8 cellular contexts compared by ENCODE assay signal in the genomic region with DNA sequence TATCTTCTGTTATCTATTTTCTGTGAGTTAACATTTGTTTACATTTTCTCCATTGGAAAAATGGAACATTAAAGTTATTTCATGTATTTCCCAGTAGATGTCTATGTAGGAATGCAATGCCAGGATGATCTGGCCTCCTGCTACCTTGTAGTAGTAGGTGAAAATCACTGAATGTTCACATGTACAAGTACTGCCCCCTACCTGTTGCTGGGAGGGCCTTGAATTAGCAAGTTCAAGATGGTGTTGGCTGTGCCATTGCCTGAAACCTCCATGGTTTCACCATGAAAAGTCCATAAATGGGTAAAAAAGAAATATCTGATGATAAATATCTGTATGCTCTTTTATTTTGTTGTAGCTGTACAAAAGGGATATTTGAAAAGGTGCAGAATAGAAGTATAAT. TPM values are rescaled to one million over a fixed set of nuclear protein-coding genes. Genes with fewer than 3 reads are reported as not detected.
A peak's percentile ranks its signal among the peaks of the same experiment; 100 is the strongest.
DNase-seq lines count a peak whose midpoint lies in the region; ATAC-seq and TF ChIP-seq lines count a peak whose summit lies in the region.

No MANE protein-coding gene starts in this region.

- H3F3A ChIP-seq in GM23248 (ENCODE audit: insufficient read depth) = peaks cover 28% of the 10 kb centered on the region

- in situ Hi-C loops in GM23248 (cut with MboI) = no loop called here

- H3K4me3 ChIP-seq in BE2C (ENCODE audit: low read depth, low read length) (no peak overlapping the region), GM23248 (no peak overlapping the region)

- peaks cover 31% of the 10 kb centered on the region for H3K4me1 Mint-ChIP-seq in activated CD4-positive, alpha-beta T cell treated with anti-CD3 and anti-CD28 coated beads, Interleukin-2, amount 10 ng/mL, durations not matched to agents 24 days and 14 days

- no peaks in the 10 kb centered on the region for H3K27me3 ChIP-seq in BE2C
- H3K27me3 ChIP-seq in GM23248 (replicated peaks; ENCODE audit: insufficient read depth) = no peaks in the 10 kb centered on the region

- no peaks in the 10 kb centered on the region for H3K9me3 Mint-ChIP-seq in activated CD4-positive, alpha-beta T cell treated with anti-CD3 and anti-CD28 coated beads, Interleukin-2, amount 10 ng/mL, durations not matched to agents 24 days and 14 days

- no peak overlapping the region for H3K4me2 ChIP-seq in GM23248 (ENCODE audit: unreplicated experiment)

- H3K9me3 ChIP-seq in BE2C (no peaks in the 10 kb centered on the region), GM23248 (ENCODE audit: low read depth) (no peaks in the 10 kb centered on the region)

- peaks cover 69% of the 10 kb centered on the region for H3K79me2 ChIP-seq in GM23248 (ENCODE audit: insufficient read depth)

- H3K27ac ChIP-seq in GM23248 = no peak overlapping the region

- H3K36me3 ChIP-seq in BE2C (peaks cover 97% of the 10 kb centered on the region), GM23248 (ENCODE audit: low read depth) (peaks cover 89% of the 10 kb centered on the region)

- DNase-seq in BE2C = peak; percentile 37
- peak; percentile 26 for DNase-seq in GM23248
- DNase-seq in activated CD4-positive, alpha-beta T cell treated with anti-CD3 and anti-CD28 coated beads, Interleukin-2, amount 10 ng/mL, durations not matched to agents 24 days and 14 days = peak; percentile 80
- DNase-seq in iPS-NIHi7 (ENCODE audit: extremely low spot score) = peak; percentile 56
- DNase-seq in NCI-H146 treated with DMSO at 0.1 percent for 48 hours (lab: John Stamatoyannopoulos, UW; ENCODE audit: unreplicated experiment) = no peak
- DNase-seq in NCI-H187 treated with DMSO at 0.1 percent for 48 hours (lab: John Stamatoyannopoulos, UW) = no peak

- no peaks in the 10 kb centered on the region for H4K20me1 ChIP-seq in GM23248 (ENCODE audit: insufficient read depth)

- intact Hi-C loops in activated CD4-positive, alpha-beta T cell treated with anti-CD3 and anti-CD28 coated beads, Interleukin-2, amount 10 ng/mL, durations not matched to agents 24 days and 14 days (cut with micrococcal nuclease) = loop anchor here (1.0 to 5.0 kb wide), 2 partner anchors 30 to 52 kb away; no protein-coding TSS in a partner anchor

- no peaks in the 10 kb centered on the region for H3K9me2 ChIP-seq in GM23248 (ENCODE audit: insufficient read depth)

- H3K4me3 Mint-ChIP-seq in activated CD4-positive, alpha-beta T cell treated with anti-CD3 and anti-CD28 coated beads, Interleukin-2, amount 10 ng/mL, durations not matched to agents 24 days and 14 days = no peak overlapping the region

- no peaks in the 10 kb centered on the region for H3K27me3 Mint-ChIP-seq in activated CD4-positive, alpha-beta T cell treated with anti-CD3 and anti-CD28 coated beads, Interleukin-2, amount 10 ng/mL, durations not matched to agents 24 days and 14 days

- no peak overlapping the region for H3K9ac ChIP-seq in GM23248

- H3K36me3 Mint-ChIP-seq in activated CD4-positive, alpha-beta T cell treated with anti-CD3 and anti-CD28 coated beads, Interleukin-2, amount 10 ng/mL, durations not matched to agents 24 days and 14 days (ENCODE audit: low read depth) = peaks cover 73% of the 10 kb centered on the region

- no peak overlapping the region for H2AFZ ChIP-seq in GM23248

- peak overlapping the region; percentile 46 for H3K27ac Mint-ChIP-seq in activated CD4-positive, alpha-beta T cell treated with anti-CD3 and anti-CD28 coated beads, Interleukin-2, amount 10 ng/mL, durations not matched to agents 24 days and 14 days

- TF ChIP-seq CTCF in BE2C (IDR thresholded peaks at IDR 0.05; ENCODE audit: low read depth, low read length) = peak; percentile 63

- H3K4me1 ChIP-seq in BE2C (no peaks in the 10 kb centered on the region), GM23248 (ENCODE audit: insufficient read depth) (peaks cover 11% of the 10 kb centered on the region)

- ATAC-seq in GM21529 (IDR thresholded peaks at IDR 0.05; ENCODE audit: unreplicated experiment) (no peak), GM19455 (IDR thresholded peaks at IDR 0.05; ENCODE audit: unreplicated experiment) (no peak)

RNA-seq across cellular contexts. Expression of a gene that starts 30.7 kb away (rescaled TPM):
- 271 TPM for polyA plus RNA-seq in BE2C (2012; ENCODE audit: insufficient read depth, insufficient read length, low read depth)
- total RNA-seq in GM23248 (2014; rRNA removed; shearing (Covaris generic)) = 197 and 202 TPM in 2 replicates
- polyA plus RNA-seq in GM23248 (2016; fragmentation: Nextera tagmentation; extraction: Ambion mirVana) = 249 and 254 TPM in 2 replicates
- 476 and 510 TPM in 2 replicates for total RNA-seq in activated CD4-positive, alpha-beta T cell treated with anti-CD3 and anti-CD28 coated beads, Interleukin-2, amount 10 ng/mL, durations not matched to agents 24 days and 14 days

RNA-seq across cellular contexts. Expression of a gene that starts 58.2 kb away (rescaled TPM):
- 21.9 TPM for polyA plus RNA-seq in BE2C (2012; ENCODE audit: insufficient read depth, insufficient read length, low read depth)
- total RNA-seq in GM23248 (2014; rRNA removed; shearing (Covaris generic)) = under 0.01 TPM in 1 of 2 replicates, not detected in the other
- polyA plus RNA-seq in GM23248 (2016; fragmentation: Nextera tagmentation; extraction: Ambion mirVana) = 0.11 and 0.25 TPM in 2 replicates
- 0.51 and 0.97 TPM in 2 replicates for total RNA-seq in activated CD4-positive, alpha-beta T cell treated with anti-CD3 and anti-CD28 coated beads, Interleukin-2, amount 10 ng/mL, durations not matched to agents 24 days and 14 days

RNA-seq across cellular contexts. Expression of a gene that starts 58.3 kb away (rescaled TPM):
- polyA plus RNA-seq in BE2C (2012; ENCODE audit: insufficient read depth, insufficient read length, low read depth) = 15.7 TPM
- total RNA-seq in GM23248 (2014; rRNA removed; shearing (Covaris generic)) = 2.0 and 8.2 TPM in 2 replicates
- 4.2 and 5.4 TPM in 2 replicates for polyA plus RNA-seq in GM23248 (2016; fragmentation: Nextera tagmentation; extraction: Ambion mirVana)
- 13.1 and 15.3 TPM in 2 replicates for total RNA-seq in activated CD4-positive, alpha-beta T cell treated with anti-CD3 and anti-CD28 coated beads, Interleukin-2, amount 10 ng/mL, durations not matched to agents 24 days and 14 days

Comparison
In these comparisons a context has a peak if more than half of its experiments do, and no peak if none do; other contexts are left out.
1. DNase-seq: peak in BE2C (single experiment), GM23248 (single experiment), activated CD4-positive, alpha-beta T cell treated with anti-CD3 and anti-CD28 coated beads, Interleukin-2, amount 10 ng/mL, durations not matched to agents 24 days and 14 days (single experiment) and iPS-NIHi7 (single experiment); none in NCI-H146 treated with DMSO at 0.1 percent for 48 hours (single experiment) and NCI-H187 treated with DMSO at 0.1 percent for 48 hours (single experiment).